Comparison of ENCODE assay signal across 1 cellular context in genomic region chr2:127694986-127695385, GRCh38.
TF ChIP-seq lines count a peak whose summit lies in the region.

No MANE protein-coding gene starts in this region.

TF ChIP-seq in H1, 55 proteins besides CTCF, POLR2A, EP300 and RAD21:
- TF ChIP-seq TBP (IDR thresholded peaks at IDR 0.05; ENCODE audit: low read depth, low read length) (no peak), MAX (IDR thresholded peaks at IDR 0.05) (no peak), CEBPB (IDR thresholded peaks at IDR 0.05; ENCODE audit: low read depth, low read length) (no peak), GTF2F1 (IDR thresholded peaks at IDR 0.05; ENCODE audit: borderline replicate concordance, low read depth, low read length) (no peak), SIN3A (conservative IDR thresholded peaks at IDR 0.05 in 1 of 2, IDR thresholded peaks at IDR 0.05 in 1 of 2; ENCODE audit: low read depth in 1 of 2, low read length in 2 of 2) (no peak), CBX5 (IDR thresholded peaks at IDR 0.05; ENCODE audit: low read depth, low read length) (no peak), ATF3 (IDR thresholded peaks at IDR 0.05; ENCODE audit: insufficient read depth, low read depth, low read length) (no peak), CTBP2 (IDR thresholded peaks at IDR 0.05; ENCODE audit: borderline replicate concordance, insufficient read depth, insufficient read length, low read length) (no peak), EZH2 (IDR thresholded peaks at IDR 0.05; ENCODE audit: low read depth, low read length, severe bottlenecking) (no peak), RBBP5 (IDR thresholded peaks at IDR 0.05; ENCODE audit: borderline replicate concordance, low read depth, low read length) (no peak), BRCA1 (IDR thresholded peaks at IDR 0.05; ENCODE audit: low read depth, low read length) (no peak)
